ENCODE assay signal across 19 cellular contexts in genomic region chr6:42117843-42118161, GRCh38. TPM values are rescaled to one million over a fixed set of nuclear protein-coding genes. Genes with fewer than 3 reads are reported as not detected.
DNase-seq lines count a peak whose midpoint lies in the region; ATAC-seq and TF ChIP-seq lines count a peak whose summit lies in the region.
"Had no signal": no experiment of that assay in that cellular context is flagged by ENCODE, and none has a peak within 500 bp of the region (broad histone marks: within the 10 kb centered on the region; RNA-seq: fewer than 3 reads in every experiment).

No MANE protein-coding gene starts in this region.

- H3K27ac ChIP-seq in cardiac muscle cell (peak overlapping the region; percentile 48), esophagus (ENCODE audit: low read depth in 2 of 2, low read length in 1 of 2) (peak overlapping the region; percentile 88 to 98), neuronal stem cell (replicated peaks; ENCODE audit: low read length) (no peak overlapping the region), urinary bladder (ENCODE audit: low read depth) (peak overlapping the region; percentile 60)
- H3K27ac ChIP-seq: BLaER1 had no signal

- H3K4me1 Mint-ChIP-seq in endothelial cell (ENCODE audit: unreplicated experiment): peaks cover 3% of the 10 kb centered on the region
- H3K4me1 Mint-ChIP-seq: activated naive CD4-positive, alpha-beta T cell treated with anti-CD3 and anti-CD28 coated beads, Interleukin-2, amount 10 ng/mL, durations not matched to agents 7 days and 5 days; memory B cell had no signal

- no peak overlapping the region for H3K9ac ChIP-seq in neuronal stem cell (ENCODE audit: low read depth, low read length, poor library complexity)
- H3K9ac ChIP-seq: BLaER1 had no signal

- peak overlapping the region; percentile 46 for H2BK5ac ChIP-seq in neuronal stem cell (ENCODE audit: low read length)

- H4K8ac ChIP-seq in neuronal stem cell (ENCODE audit: low read depth, low read length): no peak overlapping the region

- H2AFZ ChIP-seq in neuronal stem cell (ENCODE audit: low read length): no peak overlapping the region

- WGBS in esophagus, 2 donors: 51 to 53% methylated on average over 3 of the region's 3 CpGs
- WGBS in neuronal stem cell (ENCODE audit: extremely low coverage in 2 of 2, insufficient read length in 2 of 2, insufficient replicate concordance in 1 of 2), 2 donors: no CpG with 5 or more reads among the region's 3 CpGs
- 78% methylated on average over 3 of the region's 3 CpGs for WGBS in urinary bladder

- no peak overlapping the region for H3K23ac ChIP-seq in neuronal stem cell (ENCODE audit: low read depth, low read length, poor library complexity)

- H3K4me3 ChIP-seq in cardiac muscle cell (no peak overlapping the region), esophagus (ENCODE audit: low read depth in 1 of 2, low read length in 2 of 2) (no peak overlapping the region), neuronal stem cell (ENCODE audit: low read length in 2 of 2) (no peak overlapping the region), urinary bladder (ENCODE audit: low read depth, low read length) (no peak overlapping the region)
- H3K4me3 ChIP-seq: BLaER1, gastroesophageal sphincter had no signal

- H3K79me1 ChIP-seq in neuronal stem cell (ENCODE audit: low read depth, low read length): no peaks in the 10 kb centered on the region

- no peak overlapping the region for H3K4ac ChIP-seq in neuronal stem cell (ENCODE audit: low read length)

- H3K4me2 ChIP-seq in neuronal stem cell (ENCODE audit: insufficient read depth, low read length, poor library complexity, severe bottlenecking): no peak overlapping the region
- H3K4me2 ChIP-seq: BLaER1 had no signal

- H3K36me3 Mint-ChIP-seq in endothelial cell (ENCODE audit: low read depth, unreplicated experiment): no peaks in the 10 kb centered on the region
- H3K36me3 Mint-ChIP-seq: activated naive CD4-positive, alpha-beta T cell treated with anti-CD3 and anti-CD28 coated beads, Interleukin-2, amount 10 ng/mL, durations not matched to agents 7 days and 5 days; memory B cell had no signal

- no peaks in the 10 kb centered on the region for H3K9me3 Mint-ChIP-seq in endothelial cell (ENCODE audit: unreplicated experiment)
- H3K9me3 Mint-ChIP-seq: activated naive CD4-positive, alpha-beta T cell treated with anti-CD3 and anti-CD28 coated beads, Interleukin-2, amount 10 ng/mL, durations not matched to agents 7 days and 5 days; memory B cell had no signal

- H3K4me1 ChIP-seq in cardiac muscle cell (ENCODE audit: low read depth) (no peaks in the 10 kb centered on the region), esophagus (ENCODE audit: control insufficient read depth in 2 of 2, insufficient read depth in 2 of 2, low read length in 1 of 2) (peaks cover 4 to 21% of the 10 kb centered on the region in 2 donors), neuronal stem cell (ENCODE audit: control insufficient read depth in 2 of 2, insufficient read depth in 1 of 2, low read depth in 1 of 2, low read length in 2 of 2) (no peaks in the 10 kb centered on the region), urinary bladder (ENCODE audit: insufficient read depth) (no peaks in the 10 kb centered on the region)
- H3K4me1 ChIP-seq: BLaER1 had no signal

- H3K36me3 ChIP-seq in cardiac muscle cell (no peaks in the 10 kb centered on the region), esophagus (ENCODE audit: control insufficient read depth in 2 of 2, insufficient read depth in 2 of 2, low read length in 1 of 2) (peaks cover 0 to 1% of the 10 kb centered on the region in 2 donors), neuronal stem cell (replicated peaks in 1 of 2; ENCODE audit: control insufficient read depth in 2 of 2, insufficient read depth in 2 of 2, low read length in 2 of 2) (no peaks in the 10 kb centered on the region), urinary bladder (ENCODE audit: insufficient read depth) (no peaks in the 10 kb centered on the region)
- H3K36me3 ChIP-seq: BLaER1, gastroesophageal sphincter had no signal

- intact Hi-C loops in Right ventricle myocardium superior (cut with DNase I): no loop called here

- H3K4me3 Mint-ChIP-seq in endothelial cell (ENCODE audit: unreplicated experiment): no peak overlapping the region
- H3K4me3 Mint-ChIP-seq: activated naive CD4-positive, alpha-beta T cell treated with anti-CD3 and anti-CD28 coated beads, Interleukin-2, amount 10 ng/mL, durations not matched to agents 7 days and 5 days; memory B cell had no signal

- H2AK5ac ChIP-seq in neuronal stem cell (ENCODE audit: low read depth, low read length): no peak overlapping the region

- H2BK12ac ChIP-seq in neuronal stem cell (ENCODE audit: low read length): no peak overlapping the region

- H2BK120ac ChIP-seq in neuronal stem cell (ENCODE audit: low read depth, low read length): no peak overlapping the region

- TF ChIP-seq CTCF in cardiac muscle cell (IDR thresholded peaks at IDR 0.05; ENCODE audit: low read depth, low read length): no peak
- TF ChIP-seq CTCF in endothelial cell (IDR thresholded peaks at IDR 0.05; ENCODE audit: unreplicated experiment): no peak

- H3K27me3 Mint-ChIP-seq in endothelial cell (ENCODE audit: unreplicated experiment): peaks cover 2% of the 10 kb centered on the region

- H2BK15ac ChIP-seq in neuronal stem cell (ENCODE audit: low read length): no peak overlapping the region

- no peak overlapping the region for H4K91ac ChIP-seq in neuronal stem cell (ENCODE audit: low read depth, low read length, poor library complexity)

- no peak overlapping the region for H3K27ac Mint-ChIP-seq in endothelial cell (ENCODE audit: unreplicated experiment)
- H3K27ac Mint-ChIP-seq: activated naive CD4-positive, alpha-beta T cell treated with anti-CD3 and anti-CD28 coated beads, Interleukin-2, amount 10 ng/mL, durations not matched to agents 7 days and 5 days; memory B cell had no signal

- H3K9me3 ChIP-seq in cardiac muscle cell (ENCODE audit: low read depth): no peaks in the 10 kb centered on the region
- H3K9me3 ChIP-seq in esophagus (ENCODE audit: control insufficient read depth in 2 of 2, insufficient read depth in 1 of 2, low read depth in 1 of 2, low read length in 1 of 2): no peaks in the 10 kb centered on the region
- no peaks in the 10 kb centered on the region for H3K9me3 ChIP-seq in neuronal stem cell (replicated peaks in 1 of 2; ENCODE audit: control insufficient read depth in 2 of 2, insufficient read depth in 1 of 2, low read depth in 1 of 2, low read length in 2 of 2)
- H3K9me3 ChIP-seq: BLaER1, gastroesophageal sphincter had no signal

- ATAC-seq in Right ventricle myocardium superior (ENCODE audit: poor library complexity) (no peak), HG03108 (IDR thresholded peaks at IDR 0.05; ENCODE audit: unreplicated experiment) (no peak), GM18511 (IDR thresholded peaks at IDR 0.05; ENCODE audit: unreplicated experiment) (no peak)

- H3K27me3 ChIP-seq in cardiac muscle cell: no peaks in the 10 kb centered on the region
- no peaks in the 10 kb centered on the region for H3K27me3 ChIP-seq in esophagus (ENCODE audit: control insufficient read depth in 1 of 2, insufficient read depth in 2 of 2, low read length in 2 of 2)
- H3K27me3 ChIP-seq in neuronal stem cell (ENCODE audit: control insufficient read depth in 3 of 3, insufficient read depth in 3 of 3, low read depth in 1 of 3, low read length in 3 of 3): peaks cover 0 to 10% (median 0%) of the 10 kb centered on the region in 3 experiments
- H3K27me3 ChIP-seq: BLaER1, gastroesophageal sphincter had no signal

- no peak overlapping the region for H3K14ac ChIP-seq in neuronal stem cell (ENCODE audit: low read length)

- H3K18ac ChIP-seq in neuronal stem cell (ENCODE audit: low read length): no peak overlapping the region

- no peak for DNase-seq in cardiac muscle cell (ENCODE audit: low read depth in 1 of 2, low spot score in 1 of 2)
- DNase-seq in Right ventricle myocardium superior: no peak
- DNase-seq in neuronal stem cell (ENCODE audit: low spot score): no peak
- no peak for DNase-seq in endothelial cell (ENCODE audit: low spot score)
- DNase-seq: 8988T; activated CD4-positive, alpha-beta T cell treated with anti-CD3 and anti-CD28 coated beads, Interleukin-2, amount 50 U/mL, for 1 hour; activated naive CD4-positive, alpha-beta T cell treated with anti-CD3 and anti-CD28 coated beads, Interleukin-2, amount 10 ng/mL, durations not matched to agents 7 days and 5 days; DMS153; NCI-H1436; RPMI8226; stimulated activated CD4-positive, alpha-beta T cell treated with anti-CD3 and anti-CD28 coated beads, Interleukin-2, amount 100 ng/mL, for 24 hours had no signal

RNA-seq across cellular contexts. Expression of gene C6orf132, which starts 24.6 kb away (rescaled TPM):
- total RNA-seq in cardiac muscle cell (1.7 and 2.7 TPM in 2 replicates), Right ventricle myocardium superior (1.9 TPM), urinary bladder (2.7 TPM), endothelial cell (ENCODE audit: unreplicated experiment) (0.87 TPM)
- polyA plus RNA-seq in cardiac muscle cell (0.49 and 0.56 TPM in 2 replicates), esophagus (100 to 1,000 TPM; 150 to 357 TPM), urinary bladder (4.4 TPM)
- 0.39 TPM for polyA plus RNA-seq in neuronal stem cell (2013, experiment 1 of 2)
- 0.39 TPM for polyA plus RNA-seq in neuronal stem cell (2013, experiment 2 of 2)

RNA-seq across cellular contexts. Expression of gene GUCA1A, which starts 55.4 kb away (rescaled TPM):
- total RNA-seq in cardiac muscle cell (0.25 and 0.63 TPM in 2 replicates), Right ventricle myocardium superior (not detected), urinary bladder (2.5 TPM), endothelial cell (ENCODE audit: unreplicated experiment) (0.62 TPM)
- polyA plus RNA-seq in cardiac muscle cell (0.75 and 1.1 TPM in 2 replicates), esophagus (not detected), urinary bladder (0.16 TPM)
- polyA plus RNA-seq in neuronal stem cell (2013, experiment 1 of 2): 2.2 TPM
- 2.8 TPM for polyA plus RNA-seq in neuronal stem cell (2013, experiment 2 of 2)
- total RNA-seq: LHCN-M2 had no signal
